In genomic region chr15:55434989-55435825, GRCh38 we compare ENCODE assay signal across 8 cellular contexts. TPM values are rescaled to one million over a fixed set of nuclear protein-coding genes. Genes with fewer than 3 reads are reported as not detected.
DNase-seq lines count a peak whose midpoint lies in the region; ATAC-seq and TF ChIP-seq lines count a peak whose summit lies in the region.

No MANE protein-coding gene starts in this region.

- H3F3A ChIP-seq in neural progenitor cell (ENCODE audit: low read depth): peaks cover 5% of the 10 kb centered on the region

- no peaks in the 10 kb centered on the region for H3K79me2 ChIP-seq in neural progenitor cell (ENCODE audit: low read depth)

- peaks cover 3% of the 10 kb centered on the region for H3K4me1 Mint-ChIP-seq in neural progenitor cell

- TF ChIP-seq CTCF in neural progenitor cell (IDR thresholded peaks at IDR 0.05): peak; percentile 69

- no peaks in the 10 kb centered on the region for H3K27me3 ChIP-seq in neural progenitor cell

- DNase-seq in COLO829 (ENCODE audit: low spot score) (peak; percentile 6), fibroblast of gingiva (ENCODE audit: low read depth) (peak; percentile 54), neural progenitor cell (ENCODE audit: low spot score) (peak; percentile 64)
- peak; percentile 39 for DNase-seq in Jurkat, Clone E6-1 (ENCODE audit: low read depth, low spot score)
- no peak for DNase-seq in stimulated activated CD4-positive, alpha-beta T cell treated with anti-CD3 and anti-CD28 coated beads, Interleukin-2, amount 100 ng/mL, for 24 hours
- DNase-seq in activated CD4-positive, alpha-beta T cell treated with anti-CD3 and anti-CD28 coated beads, Interleukin-2, amount 50 U/mL, for 1 hour: no peak

- no peak overlapping the region for H2AFZ ChIP-seq in neural progenitor cell (replicated peaks)

- H3K27ac ChIP-seq in neural progenitor cell: no peak overlapping the region

- no peak overlapping the region for H3K9ac ChIP-seq in neural progenitor cell

- no peak overlapping the region for H3K27ac Mint-ChIP-seq in neural progenitor cell

- H3K9me3 Mint-ChIP-seq in neural progenitor cell: no peaks in the 10 kb centered on the region

- H3K36me3 ChIP-seq in neural progenitor cell: no peaks in the 10 kb centered on the region

- H4K20me1 ChIP-seq in neural progenitor cell (ENCODE audit: low read depth): no peaks in the 10 kb centered on the region

- ATAC-seq in GM18520 (IDR thresholded peaks at IDR 0.05; ENCODE audit: unreplicated experiment) (peak; percentile 52), SK-N-SH treated with all-trans-retinoic acid at 6 μM for 48 hours (peak; percentile 97)

- no peak overlapping the region for H3K4me3 ChIP-seq in Jurkat, Clone E6-1 (ENCODE audit: low read length)
- no peak overlapping the region for H3K4me3 ChIP-seq in neural progenitor cell

- no peak overlapping the region for H3K4me2 ChIP-seq in neural progenitor cell

- no peak overlapping the region for H3K4me3 Mint-ChIP-seq in neural progenitor cell

- no peaks in the 10 kb centered on the region for H3K9me3 ChIP-seq in neural progenitor cell (ENCODE audit: low read depth)

- no peaks in the 10 kb centered on the region for H3K4me1 ChIP-seq in neural progenitor cell

- H3K27me3 Mint-ChIP-seq in neural progenitor cell (ENCODE audit: insufficient read depth, low read depth): peaks cover 2% of the 10 kb centered on the region

- H3K36me3 Mint-ChIP-seq in neural progenitor cell: no peaks in the 10 kb centered on the region

TF ChIP-seq in SK-N-SH treated with all-trans-retinoic acid at 6 μM for 48 hours, 23 proteins besides CTCF, POLR2A, EP300 and RAD21:
- TF ChIP-seq PPARA (CRISPR knock-in tag; IDR thresholded peaks at IDR 0.05; ENCODE audit: borderline replicate concordance) (no peak), ZNF8 (CRISPR knock-in tag; IDR thresholded peaks at IDR 0.05) (no peak), TCF4 (CRISPR knock-in tag; IDR thresholded peaks at IDR 0.05; ENCODE audit: borderline replicate concordance) (no peak), ZC3H10 (CRISPR knock-in tag; IDR thresholded peaks at IDR 0.05) (no peak), CSRNP3 (CRISPR knock-in tag; IDR thresholded peaks at IDR 0.05) (no peak), ZFP30 (CRISPR knock-in tag; IDR thresholded peaks at IDR 0.05) (no peak), OSR1 (CRISPR knock-in tag; IDR thresholded peaks at IDR 0.05) (no peak), GLIS3 (CRISPR knock-in tag; IDR thresholded peaks at IDR 0.05) (no peak), ISL1 (CRISPR knock-in tag; IDR thresholded peaks at IDR 0.05) (no peak)

RNA-seq across cellular contexts. Expression of gene PIERCE2, which starts 26.9 kb away (rescaled TPM):
- not detected for polyA plus RNA-seq in Jurkat, Clone E6-1 (2012; ENCODE audit: insufficient read depth, insufficient read length)
- total RNA-seq in neural progenitor cell (ENCODE audit: low replicate concordance): 3.9 and 14.2 TPM in 2 replicates

RNA-seq across cellular contexts. Expression of gene CCPG1, which starts 27.0 kb away (rescaled TPM):
- 4.1 TPM for polyA plus RNA-seq in Jurkat, Clone E6-1 (2012; ENCODE audit: insufficient read depth, insufficient read length)
- 13.8 and 28.0 TPM in 2 replicates for total RNA-seq in neural progenitor cell (ENCODE audit: low replicate concordance)

Comparison
In these comparisons a context has a peak if more than half of its experiments do, and no peak if none do; other contexts are left out.
1. DNase-seq: peak in COLO829 (single experiment), Jurkat, Clone E6-1 (single experiment), fibroblast of gingiva (single experiment) and neural progenitor cell (single experiment); none in stimulated activated CD4-positive, alpha-beta T cell treated with anti-CD3 and anti-CD28 coated beads, Interleukin-2, amount 100 ng/mL, for 24 hours (0 of 2) and activated CD4-positive, alpha-beta T cell treated with anti-CD3 and anti-CD28 coated beads, Interleukin-2, amount 50 U/mL, for 1 hour (single experiment).